ENCODE assay signal across 8 cellular contexts in the genomic region with DNA sequence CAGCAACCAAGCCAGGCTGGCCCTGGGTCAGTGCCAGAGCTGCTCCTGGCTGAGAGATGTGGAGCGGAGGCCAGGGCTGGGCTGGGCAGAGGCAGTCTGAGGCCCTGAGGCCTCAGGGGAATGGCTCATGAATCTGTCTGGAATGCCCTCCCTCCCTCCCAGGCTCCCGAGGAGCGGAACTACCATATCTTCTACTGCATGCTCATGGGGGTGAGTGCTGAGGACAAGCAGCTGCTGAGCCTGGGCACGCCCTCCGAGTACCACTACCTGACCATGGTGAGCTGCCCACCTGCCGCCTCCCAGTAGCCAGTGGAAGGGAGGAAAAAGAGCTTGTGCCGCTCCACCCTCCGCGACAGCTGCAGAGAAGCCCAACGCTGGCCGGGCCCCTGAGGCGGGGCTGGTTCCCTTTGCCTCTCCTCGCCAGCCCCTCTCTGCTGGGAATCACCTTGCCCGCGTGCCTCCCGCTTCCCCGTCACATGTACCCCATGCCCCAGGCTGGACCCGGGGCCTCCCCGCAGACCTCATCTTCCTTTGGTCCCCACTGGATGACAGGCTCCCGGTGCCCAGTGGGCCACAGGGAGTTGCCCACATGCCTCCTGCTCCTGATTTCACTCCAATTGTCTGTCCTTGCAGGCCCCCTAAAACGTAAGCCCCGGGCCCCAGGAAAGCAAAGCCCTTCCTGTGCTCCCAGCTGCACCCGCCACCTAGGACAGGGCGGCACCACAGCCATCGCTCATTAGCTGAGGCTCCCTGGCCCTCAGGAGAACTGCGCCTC. TPM values are rescaled to one million over a fixed set of nuclear protein-coding genes. Genes with fewer than 3 reads are reported as not detected.
DNase-seq lines count a peak whose midpoint lies in the region; ATAC-seq, FAIRE-seq and TF ChIP-seq lines count a peak whose summit lies in the region.

No MANE protein-coding gene starts in this region.

- H3K27me3 Mint-ChIP-seq in endodermal cell (ENCODE audit: insufficient read depth): no peaks in the 10 kb centered on the region

- H3K4ac ChIP-seq in mesendoderm (ENCODE audit: low read depth, low read length): no peak overlapping the region

- no peak overlapping the region for H2BK120ac ChIP-seq in mesendoderm (ENCODE audit: low read depth, low read length)

- WGBS in endodermal cell (ENCODE audit: insufficient coverage in 1 of 2, insufficient read length in 1 of 2), 2 experiments: 92 to 93% methylated on average over 7 to 26 of the region's 26 CpGs
- no CpG with 5 or more reads among the region's 26 CpGs for WGBS in mesendoderm (ENCODE audit: extremely low coverage, insufficient coverage, low lambda C conversion rate)

- H3K27me3 ChIP-seq in endodermal cell (ENCODE audit: control insufficient read depth, insufficient read depth, low read length, poor library complexity, severe bottlenecking) (no peaks in the 10 kb centered on the region), mesendoderm (ENCODE audit: insufficient read depth, low read length, poor library complexity) (no peaks in the 10 kb centered on the region)

- H2BK5ac ChIP-seq in mesendoderm (ENCODE audit: low read length): no peak overlapping the region

- no peak overlapping the region for H3K23ac ChIP-seq in mesendoderm (ENCODE audit: low read length)

- TF ChIP-seq CTCF in endodermal cell (conservative IDR thresholded peaks at IDR 0.05): no peak

- no peaks in the 10 kb centered on the region for H3K79me2 ChIP-seq in mesendoderm (ENCODE audit: control insufficient read depth, insufficient read depth, low read length)

- H3K4me1 Mint-ChIP-seq in endodermal cell: peaks cover 11% of the 10 kb centered on the region

- no peak overlapping the region for H3K56ac ChIP-seq in mesendoderm (ENCODE audit: low read length)

- H3K4me3 Mint-ChIP-seq in endodermal cell: no peak overlapping the region

- no peak overlapping the region for H3K4me3 ChIP-seq in endodermal cell (ENCODE audit: low read length)
- H3K4me3 ChIP-seq in mesendoderm (ENCODE audit: low read length): no peak overlapping the region

- H3K4me2 ChIP-seq in mesendoderm (ENCODE audit: low read length): no peak overlapping the region

- H3K9ac ChIP-seq in endodermal cell (ENCODE audit: extremely low read depth, low read length, poor library complexity, severe bottlenecking) (no peak overlapping the region), mesendoderm (ENCODE audit: low read length) (no peak overlapping the region)

- H3K27ac Mint-ChIP-seq in endodermal cell: no peak overlapping the region

- no peak overlapping the region for H4K5ac ChIP-seq in mesendoderm (ENCODE audit: low read length)

- H3K9me3 Mint-ChIP-seq in endodermal cell: no peaks in the 10 kb centered on the region

- H3K18ac ChIP-seq in mesendoderm (ENCODE audit: low read length): no peak overlapping the region

- no peaks in the 10 kb centered on the region for H3K79me1 ChIP-seq in mesendoderm (ENCODE audit: low read length)

- no peak overlapping the region for H4K8ac ChIP-seq in mesendoderm (ENCODE audit: low read depth, low read length)

- no peaks in the 10 kb centered on the region for H3K36me3 Mint-ChIP-seq in endodermal cell (ENCODE audit: low read depth)

- H3K4me1 ChIP-seq in endodermal cell (ENCODE audit: control insufficient read depth, insufficient read depth, low read length) (no peaks in the 10 kb centered on the region), mesendoderm (ENCODE audit: control insufficient read depth, low read depth, low read length) (no peaks in the 10 kb centered on the region)

- FAIRE-seq in urothelium cell line (lab: Jason Lieb, UNC): peak; percentile 5

- H3K36me3 ChIP-seq in endodermal cell (ENCODE audit: control insufficient read depth, insufficient read depth, low read length): no peaks in the 10 kb centered on the region
- no peaks in the 10 kb centered on the region for H3K36me3 ChIP-seq in mesendoderm (ENCODE audit: control insufficient read depth, insufficient read depth, low read length)

- peak; percentile 41 for DNase-seq in activated CD8-positive, alpha-beta memory T cell treated with anti-CD3 and anti-CD28 coated beads for 24 hours
- DNase-seq in activated CD8-positive, alpha-beta memory T cell treated with anti-CD3 and anti-CD28 coated beads, Interleukin-2, amount 50 U/mL, for 4 hours: no peak
- DNase-seq in endodermal cell (peak; percentile 60), mesendoderm (peak; percentile 52), urothelium cell line (ENCODE audit: low spot score) (peak; percentile 71), T-helper 2 cell (no peak)

- ATAC-seq in GM21528 (IDR thresholded peaks at IDR 0.05; ENCODE audit: low FRiP score, unreplicated experiment): no peak
- ATAC-seq in HG02610 (IDR thresholded peaks at IDR 0.05; ENCODE audit: unreplicated experiment): no peak

- H3K27ac ChIP-seq in endodermal cell (ENCODE audit: low read depth, low read length) (no peak overlapping the region), mesendoderm (ENCODE audit: low read depth, low read length) (no peak overlapping the region)

- H2BK15ac ChIP-seq in mesendoderm (replicated peaks; ENCODE audit: low read depth): no peak overlapping the region

- H2AK5ac ChIP-seq in mesendoderm (ENCODE audit: low read length): no peak overlapping the region

- no peaks in the 10 kb centered on the region for H3K9me3 ChIP-seq in endodermal cell (ENCODE audit: control insufficient read depth, low read length)

RNA-seq across cellular contexts. Expression of gene MYO7B, which starts 41.1 kb away (rescaled TPM):
- total RNA-seq in endodermal cell: under 1 TPM in 1 of 2 donors, not detected in 1; 0.11 TPM
- not detected for polyA plus RNA-seq in endodermal cell (2013, experiment 1 of 2)
- not detected for polyA plus RNA-seq in endodermal cell (2013, experiment 2 of 2)
- polyA plus RNA-seq in mesendoderm (2013, experiment 1 of 2): 0.01 TPM
- 0.03 TPM for polyA plus RNA-seq in mesendoderm (2013, experiment 2 of 2)

RNA-seq across cellular contexts. Expression of gene IWS1, which starts 50.3 kb away (rescaled TPM):
- 100 to 1,000 TPM in 1 of 2 donors, 10 to 100 TPM in 1; 91.4 to 107 TPM for total RNA-seq in endodermal cell
- 77.9 TPM for polyA plus RNA-seq in endodermal cell (2013, experiment 1 of 2)
- polyA plus RNA-seq in endodermal cell (2013, experiment 2 of 2): 85.8 TPM
- 56.1 TPM for polyA plus RNA-seq in mesendoderm (2013, experiment 1 of 2)
- 56.7 TPM for polyA plus RNA-seq in mesendoderm (2013, experiment 2 of 2)

Comparison
In these comparisons a context has a peak if more than half of its experiments do, and no peak if none do; other contexts are left out.
1. DNase-seq: peak in activated CD8-positive, alpha-beta memory T cell treated with anti-CD3 and anti-CD28 coated beads for 24 hours (single experiment), endodermal cell (single experiment), mesendoderm (single experiment) and urothelium cell line (single experiment); none in activated CD8-positive, alpha-beta memory T cell treated with anti-CD3 and anti-CD28 coated beads, Interleukin-2, amount 50 U/mL, for 4 hours (single experiment) and T-helper 2 cell (0 of 5).